19 cellular contexts compared by ENCODE assay signal in genomic region chr11:92443109-92443508, GRCh38.
A peak's percentile ranks its signal among the peaks of the same experiment; 100 is the strongest.
DNase-seq lines count a peak whose midpoint lies in the region; ATAC-seq and TF ChIP-seq lines count a peak whose summit lies in the region.
"Had no signal": no experiment of that assay in that cellular context is flagged by ENCODE, and none has a peak within 500 bp of the region (broad histone marks: within the 10 kb centered on the region; RNA-seq: fewer than 3 reads in every experiment).

No MANE protein-coding gene starts in this region.

- H3K4me3 ChIP-seq in BJ (ENCODE audit: low read depth, low read length) (no peak overlapping the region), fibroblast of lung (replicated peaks in 1 of 4; ENCODE audit: control extremely low read depth in 1 of 4, insufficient read depth in 1 of 4, low read depth in 3 of 4, low read length in 4 of 4) (no peak overlapping the region)
- H3K4me3 ChIP-seq: MG63 had no signal

- TF ChIP-seq CTCF in BJ (IDR thresholded peaks at IDR 0.05; ENCODE audit: insufficient read depth, low read depth, low read length) (no peak), fibroblast of lung (conservative IDR thresholded peaks at IDR 0.05 in 1 of 2, IDR thresholded peaks at IDR 0.05 in 1 of 2; ENCODE audit: low read depth in 1 of 2, low read length in 2 of 2) (no peak)

- no peak overlapping the region for H3K27ac ChIP-seq in fibroblast of lung (ENCODE audit: insufficient read depth, low read length)

- H3K36me3 ChIP-seq in BJ (ENCODE audit: control insufficient read depth, insufficient read depth, low read length) (no peaks in the 10 kb centered on the region), fibroblast of lung (ENCODE audit: control insufficient read depth, insufficient read depth, low read length) (no peaks in the 10 kb centered on the region)
- H3K36me3 ChIP-seq: MG63 had no signal

- POLR2A ChIA-PET in BJ (lab: Charles Lee): no interaction called here

- H3K9me3 ChIP-seq in fibroblast of lung (ENCODE audit: control insufficient read depth, insufficient read depth, low read depth, low read length): no peaks in the 10 kb centered on the region
- H3K9me3 ChIP-seq: MG63 had no signal

- CTCF ChIA-PET in BJ (lab: Yijun Ruan, JAX): interaction anchor here (0.5 kb wide), 1 partner anchor 10 kb away, joined by 3 read pairs; no protein-coding TSS in a partner anchor

- H3K27me3 ChIP-seq in BJ (ENCODE audit: control insufficient read depth, insufficient read depth, low read length) (no peaks in the 10 kb centered on the region), fibroblast of lung (ENCODE audit: control insufficient read depth, insufficient read depth, low read length) (no peaks in the 10 kb centered on the region)

- no peak overlapping the region for H3K4me2 ChIP-seq in fibroblast of lung (ENCODE audit: extremely low read depth, insufficient read depth, low read length)

- no peak overlapping the region for H3K9ac ChIP-seq in fibroblast of lung (ENCODE audit: insufficient read depth, low read length)

- no peak overlapping the region for H2AFZ ChIP-seq in fibroblast of lung (ENCODE audit: low read length)

- DNase-seq in BJ (ENCODE audit: low read depth): peak; percentile 10
- DNase-seq in GM03348 (ENCODE audit: low spot score): peak; percentile 34
- peak; percentile 9 to 36 for DNase-seq in fibroblast of lung (ENCODE audit: low read depth in 2 of 2)
- peak; percentile 26 for DNase-seq in putamen (ENCODE audit: low spot score)
- DNase-seq in RPMI8226: no peak
- no peak for DNase-seq in CD1c-positive myeloid dendritic cell (ENCODE audit: extremely low spot score)
- DNase-seq: ACHN; AML-193; GDM1; GOT3; Kasumi-1; MG63; NCI-H1092; NCI-H1436 treated with DMSO at 0.1 percent for 48 hours; NCI-H2029 treated with DMSO at 0.1 percent for 48 hours; NCI-H2171; NCI-H69; NK-92 treated with Interleukin-12 subunit alpha and Interleukin-12 subunit beta, amount 100 ng/mL, for 24 hours had no signal

- no peak for ATAC-seq in GM19023 (IDR thresholded peaks at IDR 0.05; ENCODE audit: unreplicated experiment)

- no peaks in the 10 kb centered on the region for H3K79me2 ChIP-seq in fibroblast of lung (ENCODE audit: control insufficient read depth, insufficient read depth, low read length)

- no peaks in the 10 kb centered on the region for H4K20me1 ChIP-seq in fibroblast of lung (ENCODE audit: control insufficient read depth, extremely low read depth, insufficient read depth, low read length)

- H3K4me1 ChIP-seq in fibroblast of lung (ENCODE audit: control insufficient read depth, extremely low read depth, insufficient read depth, low read length): no peaks in the 10 kb centered on the region

Comparison
In these comparisons a context has a peak if more than half of its experiments do, and no peak if none do; other contexts are left out.
1. DNase-seq: peak in BJ (single experiment), GM03348 (single experiment), fibroblast of lung (2 of 2) and putamen (single experiment); none in RPMI8226 (single experiment) and CD1c-positive myeloid dendritic cell (single experiment).